11 cellular contexts compared by ENCODE assay signal in the genomic region with DNA sequence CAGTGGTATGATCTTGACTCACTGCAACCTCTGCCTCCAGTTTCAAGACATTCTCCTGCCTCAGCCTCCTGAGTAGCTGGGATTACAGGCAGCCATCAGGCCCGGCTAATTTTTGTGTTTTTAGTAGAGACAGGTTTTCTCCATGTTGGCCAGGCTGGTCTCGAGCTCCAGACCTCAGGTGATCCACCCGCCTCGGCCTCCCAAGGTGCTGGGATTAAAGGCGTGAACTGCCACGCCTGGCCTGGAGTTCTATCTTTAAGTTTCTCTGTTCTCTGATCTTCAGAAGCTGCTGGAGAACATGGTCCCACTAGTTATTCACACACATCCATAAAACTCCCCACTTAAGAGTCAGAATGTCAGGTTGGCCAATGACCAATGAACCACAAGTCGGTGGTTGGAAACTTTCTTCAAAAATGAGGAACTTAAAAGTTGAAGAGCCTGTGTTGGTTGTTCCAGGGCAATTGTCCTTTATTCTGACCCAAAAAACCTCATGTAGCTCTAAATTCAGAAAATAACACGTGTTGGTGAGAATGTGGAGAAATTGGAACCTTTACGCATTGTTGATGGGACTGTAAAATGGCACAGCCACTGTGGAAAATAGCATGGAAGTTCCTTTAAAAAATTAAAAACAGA. TPM values are rescaled to one million over a fixed set of nuclear protein-coding genes. Genes with fewer than 3 reads are reported as not detected.
DNase-seq lines count a peak whose midpoint lies in the region; ATAC-seq and TF ChIP-seq lines count a peak whose summit lies in the region.
"Had no signal": no experiment of that assay in that cellular context is flagged by ENCODE, and none has a peak within 500 bp of the region (broad histone marks: within the 10 kb centered on the region; RNA-seq: fewer than 3 reads in every experiment).

No MANE protein-coding gene starts in this region.

- H3K27ac Mint-ChIP-seq in endodermal cell, result peak overlapping the region; percentile 26

- H2BK120ac ChIP-seq in mesendoderm (ENCODE audit: low read depth, low read length), result no peak overlapping the region

- no peaks in the 10 kb centered on the region for H3K9me3 ChIP-seq in HCT116 (ENCODE audit: control insufficient read depth in 1 of 2, insufficient read depth in 1 of 2, low read depth in 1 of 2, low read length in 2 of 2)
- H3K9me3 ChIP-seq in endodermal cell (ENCODE audit: control insufficient read depth, low read length), result no peaks in the 10 kb centered on the region
- no peaks in the 10 kb centered on the region for H3K9me3 ChIP-seq in smooth muscle cell (replicated peaks; ENCODE audit: low read depth)

- no peak overlapping the region for H4K8ac ChIP-seq in mesendoderm (ENCODE audit: low read depth, low read length)

- no peaks in the 10 kb centered on the region for H3K9me2 ChIP-seq in HCT116 (ENCODE audit: insufficient read depth)

- H2BK5ac ChIP-seq in mesendoderm (ENCODE audit: low read length), result no peak overlapping the region

- H2BK15ac ChIP-seq in mesendoderm (replicated peaks; ENCODE audit: low read depth), result no peak overlapping the region

- in situ Hi-C loops in GM13976 (cut with MboI; ENCODE audit: low sequenced_read_pairs, unreplicated experiment) (no loop called here), KBM-7 (cut with MboI; ENCODE audit: low pct_unique_long_range_greater_than_20kb, low sequenced_read_pairs) (no loop called here)

- no peak overlapping the region for H4K5ac ChIP-seq in mesendoderm (ENCODE audit: low read length)

- H3K27ac ChIP-seq in HCT116 (ENCODE audit: low read depth, low read length) (no peak overlapping the region), endodermal cell (ENCODE audit: low read depth, low read length) (no peak overlapping the region), smooth muscle cell (ENCODE audit: low read depth) (no peak overlapping the region), mesendoderm (ENCODE audit: low read depth, low read length) (no peak overlapping the region)
- H3K27ac ChIP-seq: neural progenitor cell had no signal

- no peak overlapping the region for H3K4ac ChIP-seq in mesendoderm (ENCODE audit: low read depth, low read length)

- RAD21 ChIA-PET in HCT116 (lab: Charles Lee; ENCODE audit: low non-redundant PET in 1 of 2, low total read pairs in 2 of 2, uncharacterized antibody in 2 of 2, unreplicated experiment in 2 of 2), result no interaction called here

- ATAC-seq in HCT116, result no peak
- ATAC-seq in GM18520 (IDR thresholded peaks at IDR 0.05; ENCODE audit: unreplicated experiment), result no peak

- H3K4me3 ChIP-seq in HCT116 (replicated peaks in 1 of 2; ENCODE audit: low read depth in 1 of 2, low read length in 2 of 2) (no peak overlapping the region), endodermal cell (ENCODE audit: low read length) (no peak overlapping the region), smooth muscle cell (no peak overlapping the region), mesendoderm (ENCODE audit: low read length) (no peak overlapping the region)
- H3K4me3 ChIP-seq: neural progenitor cell had no signal

- 78 to 88% methylated on average over 6 to 9 of the region's 9 CpGs for WGBS in endodermal cell (ENCODE audit: insufficient coverage in 1 of 2, insufficient read length in 1 of 2), 2 experiments
- 86% methylated on average over 9 of the region's 9 CpGs for WGBS in smooth muscle cell (ENCODE audit: low lambda C conversion rate)
- WGBS in mesendoderm (ENCODE audit: extremely low coverage, insufficient coverage, low lambda C conversion rate), result no CpG with 5 or more reads among the region's 9 CpGs

- H3K36me3 Mint-ChIP-seq in endodermal cell (ENCODE audit: low read depth), result peaks cover 4% of the 10 kb centered on the region

- H3K4me1 Mint-ChIP-seq in endodermal cell, result peaks cover 3% of the 10 kb centered on the region

- TF ChIP-seq RAD21 in HCT116 (IDR thresholded peaks at IDR 0.05; ENCODE audit: low read depth), result no peak

- CTCF ChIA-PET in HCT116 (lab: Charles Lee), result interaction anchor here (1.2 to 1.9 kb wide), 2 partner anchors 25 to 33 kb away, joined by 3 to 4 read pairs; no protein-coding TSS in a partner anchor

- H2AK5ac ChIP-seq in mesendoderm (ENCODE audit: low read length), result no peak overlapping the region

- H3K36me3 ChIP-seq in HCT116 (ENCODE audit: control insufficient read depth in 1 of 2, insufficient read depth in 2 of 2, low read length in 2 of 2) (no peaks in the 10 kb centered on the region), endodermal cell (ENCODE audit: control insufficient read depth, insufficient read depth, low read length) (no peaks in the 10 kb centered on the region), smooth muscle cell (ENCODE audit: low read depth) (no peaks in the 10 kb centered on the region), mesendoderm (ENCODE audit: control insufficient read depth, insufficient read depth, low read length) (no peaks in the 10 kb centered on the region)
- H3K36me3 ChIP-seq: neural progenitor cell had no signal

- H2AFZ ChIP-seq in HCT116 (ENCODE audit: low read depth, low read length, poor library complexity, severe bottlenecking) (peak overlapping the region; percentile 16), smooth muscle cell (ENCODE audit: low read depth) (no peak overlapping the region)

- no peak for TF ChIP-seq CTCF in GM13976 (IDR thresholded peaks at IDR 0.05; ENCODE audit: borderline replicate concordance, control extremely low read depth, extremely low read depth, insufficient read depth, missing control alignments)
- TF ChIP-seq CTCF in HCT116 (IDR thresholded peaks at IDR 0.05 in 2 of 3, conservative IDR thresholded peaks at IDR 0.05 in 1 of 3; ENCODE audit: borderline replicate concordance in 1 of 3, insufficient read depth in 1 of 3, low read depth in 2 of 3, low read length in 2 of 3), result no peak
- TF ChIP-seq CTCF in endodermal cell (conservative IDR thresholded peaks at IDR 0.05), result no peak
- TF ChIP-seq CTCF in smooth muscle cell (IDR thresholded peaks at IDR 0.05; ENCODE audit: borderline replicate concordance, insufficient read depth, poor library complexity, severe bottlenecking), result no peak

- no peaks in the 10 kb centered on the region for H3K27me3 ChIP-seq in HCT116 (ENCODE audit: insufficient read depth, low read length)
- no peaks in the 10 kb centered on the region for H3K27me3 ChIP-seq in endodermal cell (ENCODE audit: control insufficient read depth, insufficient read depth, low read length, poor library complexity, severe bottlenecking)
- H3K27me3 ChIP-seq in smooth muscle cell (ENCODE audit: low read depth), result no peaks in the 10 kb centered on the region
- H3K27me3 ChIP-seq in mesendoderm (ENCODE audit: insufficient read depth, low read length, poor library complexity), result no peaks in the 10 kb centered on the region
- H3K27me3 ChIP-seq: neural progenitor cell had no signal

- no TSS peak for BruUV-seq in HCT116 (replicated peaks; lab: Mats Ljungman, UMichigan)

- POLR2A ChIA-PET in HCT116 (lab: Charles Lee), result no interaction called here

- H3K79me1 ChIP-seq in mesendoderm (ENCODE audit: low read length), result no peaks in the 10 kb centered on the region

- H3K23ac ChIP-seq in mesendoderm (ENCODE audit: low read length), result no peak overlapping the region

- no peak overlapping the region for H3K56ac ChIP-seq in mesendoderm (ENCODE audit: low read length)

- H3F3A ChIP-seq in smooth muscle cell (ENCODE audit: low read depth), result no peaks in the 10 kb centered on the region

- H3K9me3 Mint-ChIP-seq in endodermal cell, result peaks cover 4% of the 10 kb centered on the region
- H3K9me3 Mint-ChIP-seq: neural progenitor cell had no signal

- H4K20me1 ChIP-seq in HCT116 (ENCODE audit: insufficient read depth) (no peaks in the 10 kb centered on the region), smooth muscle cell (ENCODE audit: low read depth) (no peaks in the 10 kb centered on the region)

- no peak overlapping the region for H3K18ac ChIP-seq in mesendoderm (ENCODE audit: low read length)

- H3K9ac ChIP-seq in HCT116 (ENCODE audit: low read length), result no peak overlapping the region
- no peak overlapping the region for H3K9ac ChIP-seq in endodermal cell (ENCODE audit: extremely low read depth, low read length, poor library complexity, severe bottlenecking)
- H3K9ac ChIP-seq in smooth muscle cell (ENCODE audit: low read depth), result no peak overlapping the region
- H3K9ac ChIP-seq in mesendoderm (ENCODE audit: low read length), result no peak overlapping the region
- H3K9ac ChIP-seq: neural progenitor cell had no signal

- no peak overlapping the region for H3K4me3 Mint-ChIP-seq in endodermal cell
- H3K4me3 Mint-ChIP-seq: neural progenitor cell had no signal

- no peaks in the 10 kb centered on the region for H3K27me3 Mint-ChIP-seq in endodermal cell (ENCODE audit: insufficient read depth)

- H3K4me1 ChIP-seq in HCT116 (ENCODE audit: control insufficient read depth in 1 of 2, insufficient read depth in 2 of 2, low read length in 2 of 2) (peaks cover 0 to 10% of the 10 kb centered on the region in 2 experiments; a peak in 2 of 4 replicates), endodermal cell (ENCODE audit: control insufficient read depth, insufficient read depth, low read length) (no peaks in the 10 kb centered on the region), smooth muscle cell (ENCODE audit: low read depth) (no peaks in the 10 kb centered on the region), mesendoderm (ENCODE audit: control insufficient read depth, low read depth, low read length) (no peaks in the 10 kb centered on the region)
- H3K4me1 ChIP-seq: neural progenitor cell had no signal

- H3K79me2 ChIP-seq in HCT116 (ENCODE audit: insufficient read depth, low read length) (no peaks in the 10 kb centered on the region), smooth muscle cell (ENCODE audit: low read depth) (no peaks in the 10 kb centered on the region), mesendoderm (ENCODE audit: control insufficient read depth, insufficient read depth, low read length) (no peaks in the 10 kb centered on the region)

- DNase-seq in GM13976 (ENCODE audit: low spot score), result peak; percentile 63
- no peak for DNase-seq in HCT116 (ENCODE audit: low read depth, low spot score)
- peak; percentile 95 for DNase-seq in KBM-7
- no peak for DNase-seq in endodermal cell
- DNase-seq in smooth muscle cell (lab: John Stamatoyannopoulos, UW; ENCODE audit: unreplicated experiment), result no peak
- DNase-seq in mesendoderm, result no peak
- no peak for DNase-seq in NCI-H1092 (lab: John Stamatoyannopoulos, UW)
- DNase-seq: NCI-H2171 had no signal

- intact Hi-C loops in HCT116 (cut with micrococcal nuclease), result no loop called here

- H3K4me2 ChIP-seq in HCT116 (ENCODE audit: low read length), result no peak overlapping the region
- H3K4me2 ChIP-seq in smooth muscle cell, result no peak overlapping the region
- H3K4me2 ChIP-seq in mesendoderm (ENCODE audit: low read length), result no peak overlapping the region
- H3K4me2 ChIP-seq: neural progenitor cell had no signal

- TF ChIP-seq POLR2A in HCT116 (IDR thresholded peaks at IDR 0.05; ENCODE audit: borderline replicate concordance, extremely low read depth, insufficient read depth, insufficient read length), result no peak

RNA-seq across cellular contexts. Expression of gene PIK3CB, which starts 55.9 kb away (rescaled TPM):
- total RNA-seq in HCT116 (2021; ENCODE audit: unreplicated experiment), result 44.3 TPM
- 14.9 and 19.6 TPM in 2 replicates for polyA plus RNA-seq in HCT116 (2012)
- total RNA-seq in endodermal cell, result 10 to 100 TPM; 51.4 to 53.0 TPM
- polyA plus RNA-seq in endodermal cell (2013, experiment 1 of 2), result 22.5 TPM
- polyA plus RNA-seq in endodermal cell (2013, experiment 2 of 2), result 23.9 TPM
- 3.6 and 4.5 TPM in 2 replicates for total RNA-seq in smooth muscle cell
- 2.5 and 2.6 TPM in 2 replicates for polyA plus RNA-seq in smooth muscle cell
- polyA plus RNA-seq in mesendoderm (2013, experiment 1 of 2), result 38.5 TPM
- 37.2 TPM for polyA plus RNA-seq in mesendoderm (2013, experiment 2 of 2)

RNA-seq across cellular contexts. Expression of gene FOXL2, which starts 56.3 kb away (rescaled TPM):
- not detected for total RNA-seq in HCT116 (2021; ENCODE audit: unreplicated experiment)
- polyA plus RNA-seq in HCT116 (2012), result 0.07 TPM in 1 of 2 replicates, not detected in the other
- under 1 TPM; 0.11 to 0.24 TPM for total RNA-seq in endodermal cell
- polyA plus RNA-seq in endodermal cell (2013, experiment 1 of 2), result 0.21 TPM
- polyA plus RNA-seq in endodermal cell (2013, experiment 2 of 2), result 0.12 TPM
- total RNA-seq in smooth muscle cell, result not detected in 2 replicates
- 0.59 TPM in 1 of 2 replicates, not detected in the other for polyA plus RNA-seq in smooth muscle cell
- polyA plus RNA-seq in mesendoderm (2013, experiment 1 of 2), result 0.65 TPM
- 0.60 TPM for polyA plus RNA-seq in mesendoderm (2013, experiment 2 of 2)

RNA-seq across cellular contexts. Expression of gene FOXL2NB, which starts 56.3 kb away (rescaled TPM):
- total RNA-seq in HCT116 (2021; ENCODE audit: unreplicated experiment) (0.93 TPM), endodermal cell (under 1 TPM; 0.24 to 0.40 TPM), smooth muscle cell (not detected in 2 replicates)
- polyA plus RNA-seq in HCT116 (2012), result 0.06 and 0.27 TPM in 2 replicates
- polyA plus RNA-seq in endodermal cell (2013, experiment 1 of 2), result 0.07 TPM
- not detected for polyA plus RNA-seq in endodermal cell (2013, experiment 2 of 2)
- polyA plus RNA-seq in smooth muscle cell, result 0.47 TPM in 1 of 2 replicates, not detected in the other
- 0.74 TPM for polyA plus RNA-seq in mesendoderm (2013, experiment 1 of 2)
- 0.88 TPM for polyA plus RNA-seq in mesendoderm (2013, experiment 2 of 2)
- total RNA-seq: glomerular endothelial cell had no signal

Comparison
In these comparisons a context has a peak if more than half of its experiments do, and no peak if none do; other contexts are left out.
1. DNase-seq: peak in GM13976 (single experiment) and KBM-7 (single experiment); none in HCT116 (single experiment), endodermal cell (single experiment), smooth muscle cell (single experiment), mesendoderm (single experiment) and NCI-H1092 (single experiment).